In genomic region chr5:73150872-73151271, GRCh38 we compare ENCODE assay signal across 1 cellular context.
TF ChIP-seq lines count a peak whose summit lies in the region.

No MANE protein-coding gene starts in this region.

TF ChIP-seq in GM23338, 12 proteins besides CTCF, POLR2A, EP300 and RAD21 (continued from another document):
- TF ChIP-seq ZNF462 (CRISPR knock-in tag; IDR thresholded peaks at IDR 0.05) (no peak), EZH2phosphoT487 (IDR thresholded peaks at IDR 0.05; ENCODE audit: unreplicated experiment) (no peak), NANOG (IDR thresholded peaks at IDR 0.05; ENCODE audit: borderline replicate concordance) (no peak), JUNB (IDR thresholded peaks at IDR 0.05; ENCODE audit: unreplicated experiment) (no peak), POLR2AphosphoS5 (IDR thresholded peaks at IDR 0.05; ENCODE audit: low read depth) (no peak), ETS1 (IDR thresholded peaks at IDR 0.05) (no peak), EZH2 (IDR thresholded peaks at IDR 0.05; ENCODE audit: low read depth, unreplicated experiment) (no peak), CREB1 (CRISPR knock-in tag; IDR thresholded peaks at IDR 0.05; ENCODE audit: low read depth) (no peak)
- TF ChIP-seq, protein P1, sequence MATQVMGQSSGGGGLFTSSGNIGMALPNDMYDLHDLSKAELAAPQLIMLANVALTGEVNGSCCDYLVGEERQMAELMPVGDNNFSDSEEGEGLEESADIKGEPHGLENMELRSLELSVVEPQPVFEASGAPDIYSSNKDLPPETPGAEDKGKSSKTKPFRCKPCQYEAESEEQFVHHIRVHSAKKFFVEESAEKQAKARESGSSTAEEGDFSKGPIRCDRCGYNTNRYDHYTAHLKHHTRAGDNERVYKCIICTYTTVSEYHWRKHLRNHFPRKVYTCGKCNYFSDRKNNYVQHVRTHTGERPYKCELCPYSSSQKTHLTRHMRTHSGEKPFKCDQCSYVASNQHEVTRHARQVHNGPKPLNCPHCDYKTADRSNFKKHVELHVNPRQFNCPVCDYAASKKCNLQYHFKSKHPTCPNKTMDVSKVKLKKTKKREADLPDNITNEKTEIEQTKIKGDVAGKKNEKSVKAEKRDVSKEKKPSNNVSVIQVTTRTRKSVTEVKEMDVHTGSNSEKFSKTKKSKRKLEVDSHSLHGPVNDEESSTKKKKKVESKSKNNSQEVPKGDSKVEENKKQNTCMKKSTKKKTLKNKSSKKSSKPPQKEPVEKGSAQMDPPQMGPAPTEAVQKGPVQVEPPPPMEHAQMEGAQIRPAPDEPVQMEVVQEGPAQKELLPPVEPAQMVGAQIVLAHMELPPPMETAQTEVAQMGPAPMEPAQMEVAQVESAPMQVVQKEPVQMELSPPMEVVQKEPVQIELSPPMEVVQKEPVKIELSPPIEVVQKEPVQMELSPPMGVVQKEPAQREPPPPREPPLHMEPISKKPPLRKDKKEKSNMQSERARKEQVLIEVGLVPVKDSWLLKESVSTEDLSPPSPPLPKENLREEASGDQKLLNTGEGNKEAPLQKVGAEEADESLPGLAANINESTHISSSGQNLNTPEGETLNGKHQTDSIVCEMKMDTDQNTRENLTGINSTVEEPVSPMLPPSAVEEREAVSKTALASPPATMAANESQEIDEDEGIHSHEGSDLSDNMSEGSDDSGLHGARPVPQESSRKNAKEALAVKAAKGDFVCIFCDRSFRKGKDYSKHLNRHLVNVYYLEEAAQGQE (IDR thresholded peaks at IDR 0.05; ENCODE audit: unreplicated experiment): no peak
TF ChIP-seq in GM23338: peak in this region for 0.
